ENCODE assay signal across 10 cellular contexts in the genomic region with DNA sequence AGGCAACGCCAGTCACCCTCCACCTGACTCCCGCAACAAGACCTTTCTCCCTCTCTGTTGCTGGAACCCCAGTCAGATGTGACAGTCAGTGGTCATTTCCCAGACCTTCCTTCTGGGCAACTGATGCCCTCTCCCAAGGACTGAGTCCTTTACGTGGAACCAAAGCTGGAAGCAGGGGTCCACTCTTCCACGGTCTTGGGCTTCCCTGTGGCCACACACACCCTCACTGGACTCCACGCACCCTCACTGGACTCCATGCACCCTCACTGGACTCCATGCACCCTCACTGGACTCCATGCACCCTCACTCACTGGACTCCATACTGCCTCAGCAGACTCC. TPM values are rescaled to one million over a fixed set of nuclear protein-coding genes. Genes with fewer than 3 reads are reported as not detected.
DNase-seq lines count a peak whose midpoint lies in the region; ATAC-seq, FAIRE-seq and TF ChIP-seq lines count a peak whose summit lies in the region.
"Had no signal": no experiment of that assay in that cellular context is flagged by ENCODE, and none has a peak within 500 bp of the region (broad histone marks: within the 10 kb centered on the region; RNA-seq: fewer than 3 reads in every experiment).

No MANE protein-coding gene starts in this region.

- dilution Hi-C loops in mammary epithelial cell (cut with HindIII; ENCODE audit: low sequenced_read_pairs): no loop called here

- H3K4me2 ChIP-seq in mammary epithelial cell (ENCODE audit: insufficient read depth, low read depth, low read length) (no peak overlapping the region), SU-DHL-6 (ENCODE audit: low read depth, low read length, poor library complexity, severe bottlenecking) (no peak overlapping the region)

- BruUV-seq in mammary epithelial cell (replicated peaks; lab: Mats Ljungman, UMichigan): no TSS peak

- CTCF ChIA-PET in mammary epithelial cell (lab: Charles Lee; ENCODE audit: low non-redundant PET): interaction anchor here (0.5 to 2.7 kb wide), 5 partner anchors 11 to 152 kb away, joined by 3 to 58 read pairs (median 4); no protein-coding TSS in a partner anchor
- CTCF ChIA-PET in GM10248 (lab: Yijun Ruan, JAX): interaction anchor here (0.8 to 12.1 kb wide), 30 partner anchors 9 to 198 kb away, joined by 3 to 531 read pairs (median 10); partner anchors contain the start of gene COPS7B

- 30% methylated on average over 5 of the region's 5 CpGs for WGBS in mammary epithelial cell (ENCODE audit: low coverage, missing lambda C conversion rate)

- ATAC-seq in lower lobe of right lung: no peak

- in situ Hi-C loops in mammary epithelial cell (cut with MboI; ENCODE audit: low sequenced_read_pairs in 2 of 2): no loop called here

- peak in 2 of 3 donors; percentile 8 to 33 for TF ChIP-seq CTCF in breast epithelium (IDR thresholded peaks at IDR 0.05)
- no peak for TF ChIP-seq CTCF in mammary epithelial cell (conservative IDR thresholded peaks at IDR 0.05 in 1 of 2, IDR thresholded peaks at IDR 0.05 in 1 of 2; ENCODE audit: extremely low read depth in 1 of 2, insufficient read depth in 1 of 2, low read depth in 1 of 2, low read length in 2 of 2)
- TF ChIP-seq CTCF in SU-DHL-6 (IDR thresholded peaks at IDR 0.05; ENCODE audit: insufficient read depth, low read length, poor library complexity, severe bottlenecking): peak; percentile 15
- peak; percentile 4 for TF ChIP-seq CTCF in lower lobe of right lung (IDR thresholded peaks at IDR 0.05)
- TF ChIP-seq CTCF in type B pancreatic cell (conservative IDR thresholded peaks at IDR 0.05): peak; percentile 20
- TF ChIP-seq CTCF in progenitor cell of endocrine pancreas (IDR thresholded peaks at IDR 0.05; ENCODE audit: unreplicated experiment): no peak
- no peak for TF ChIP-seq CTCF in GM10248 (IDR thresholded peaks at IDR 0.05; ENCODE audit: control extremely low read depth, extremely low read depth, low read depth, missing control alignments)

- H3K79me2 ChIP-seq in mammary epithelial cell (ENCODE audit: insufficient read depth, low read length): peaks cover 26% of the 10 kb centered on the region
- H3K79me2 ChIP-seq in SU-DHL-6 (ENCODE audit: insufficient read depth, low read length): peaks cover 24% of the 10 kb centered on the region

- H3K36me3 Mint-ChIP-seq in type B pancreatic cell (peaks cover 11% of the 10 kb centered on the region), progenitor cell of endocrine pancreas (ENCODE audit: insufficient read depth) (peaks cover 16% of the 10 kb centered on the region)

- H3K9ac ChIP-seq in mammary epithelial cell (ENCODE audit: insufficient read depth, low read length) (no peak overlapping the region), SU-DHL-6 (ENCODE audit: low read length) (no peak overlapping the region)

- peak overlapping the region in 1 of 2 donors; percentile 62 for H3K27ac ChIP-seq in breast epithelium
- no peak overlapping the region for H3K27ac ChIP-seq in mammary epithelial cell (ENCODE audit: insufficient read depth, low read depth, low read length)
- no peak overlapping the region for H3K27ac ChIP-seq in SU-DHL-6 (ENCODE audit: low read depth, low read length)
- H3K27ac ChIP-seq in lower lobe of right lung: no peak overlapping the region
- H3K27ac ChIP-seq: right lobe of liver had no signal

- DNase-seq in breast epithelium (ENCODE audit: low spot score in 2 of 2) (no peak), mammary epithelial cell (no peak), lower lobe of right lung (peak; percentile 35), type B pancreatic cell (ENCODE audit: extremely low spot score, unreplicated experiment) (no peak), progenitor cell of endocrine pancreas (ENCODE audit: low spot score, unreplicated experiment) (no peak), GM10248 (ENCODE audit: extremely low spot score) (no peak), urothelium cell line (ENCODE audit: low spot score) (no peak)

- FAIRE-seq in urothelium cell line (lab: Jason Lieb, UNC): no peak

- POLR2A ChIA-PET in GM10248 (lab: Yijun Ruan, JAX): interaction anchor here (1.7 to 4.0 kb wide), 4 partner anchors 9 to 111 kb away, joined by 5 to 31 read pairs (median 10); no protein-coding TSS in a partner anchor

- peak overlapping the region; percentile 54 for H3K4me3 Mint-ChIP-seq in type B pancreatic cell
- H3K4me3 Mint-ChIP-seq in progenitor cell of endocrine pancreas (ENCODE audit: low read depth): no peak overlapping the region

- H3F3A ChIP-seq in SU-DHL-6 (ENCODE audit: insufficient read depth): peaks cover 50% of the 10 kb centered on the region

- H3K27me3 Mint-ChIP-seq in type B pancreatic cell (no peaks in the 10 kb centered on the region), progenitor cell of endocrine pancreas (no peaks in the 10 kb centered on the region)

- H3K9me2 ChIP-seq in SU-DHL-6 (replicated peaks; ENCODE audit: insufficient read depth, low read length): no peaks in the 10 kb centered on the region

- peaks cover 39% of the 10 kb centered on the region for H3K4me1 Mint-ChIP-seq in type B pancreatic cell (ENCODE audit: unreplicated experiment)
- peaks cover 17% of the 10 kb centered on the region for H3K4me1 Mint-ChIP-seq in progenitor cell of endocrine pancreas (ENCODE audit: low read depth)

- H3K27me3 ChIP-seq in breast epithelium (no peaks in the 10 kb centered on the region), mammary epithelial cell (ENCODE audit: insufficient read depth, low read length) (no peaks in the 10 kb centered on the region), SU-DHL-6 (ENCODE audit: low read length) (no peaks in the 10 kb centered on the region), lower lobe of right lung (ENCODE audit: low read depth) (no peaks in the 10 kb centered on the region)
- H3K27me3 ChIP-seq: right lobe of liver had no signal

- H4K20me1 ChIP-seq in mammary epithelial cell (ENCODE audit: insufficient read depth, low read length) (peaks cover 10% of the 10 kb centered on the region), SU-DHL-6 (ENCODE audit: low read depth, low read length) (peaks cover 13% of the 10 kb centered on the region; the same call in 1 of the 2 replicates)

- no peak for TF ChIP-seq POLR2A in breast epithelium (IDR thresholded peaks at IDR 0.05)

- H3K9me3 ChIP-seq in breast epithelium: no peaks in the 10 kb centered on the region
- no peaks in the 10 kb centered on the region for H3K9me3 ChIP-seq in mammary epithelial cell (replicated peaks; ENCODE audit: insufficient read depth, low read length)
- H3K9me3 ChIP-seq in SU-DHL-6 (ENCODE audit: insufficient read depth, low read length): no peaks in the 10 kb centered on the region
- no peaks in the 10 kb centered on the region for H3K9me3 ChIP-seq in lower lobe of right lung
- H3K9me3 ChIP-seq: right lobe of liver had no signal

- no peak overlapping the region for H2AFZ ChIP-seq in mammary epithelial cell (ENCODE audit: low read depth, low read length)
- H2AFZ ChIP-seq in SU-DHL-6 (ENCODE audit: low read depth, low read length, severe bottlenecking): no peak overlapping the region

- H3K4me3 ChIP-seq in breast epithelium: no peak overlapping the region
- no peak overlapping the region for H3K4me3 ChIP-seq in mammary epithelial cell (replicated peaks in 1 of 3; ENCODE audit: insufficient read depth in 1 of 3, low read depth in 2 of 3, low read length in 3 of 3)
- no peak overlapping the region for H3K4me3 ChIP-seq in SU-DHL-6 (ENCODE audit: insufficient read depth, low read length, poor library complexity, severe bottlenecking)
- H3K4me3 ChIP-seq in lower lobe of right lung: no peak overlapping the region
- H3K4me3 ChIP-seq: right lobe of liver had no signal

- intact Hi-C loops in breast epithelium (cut with DNase I; ENCODE audit: low total_unique reads): loop anchor here (2.0 to 10.0 kb wide), 2 partner anchors 35 to 51 kb away; no protein-coding TSS in a partner anchor
- intact Hi-C loops in mammary epithelial cell (cut with micrococcal nuclease): loop anchor here (1.0 kb wide), 3 partner anchors 38 to 152 kb away; no protein-coding TSS in a partner anchor
- intact Hi-C loops in lower lobe of right lung (cut with DNase I): no loop called here

- H3K9me3 Mint-ChIP-seq in type B pancreatic cell: no peaks in the 10 kb centered on the region
- no peaks in the 10 kb centered on the region for H3K9me3 Mint-ChIP-seq in progenitor cell of endocrine pancreas (ENCODE audit: low read depth)
- H3K9me3 Mint-ChIP-seq: activated T-cell treated with anti-CD3 and anti-CD28 coated beads, Interleukin-2, amount 50 U/mL, for 72 hours had no signal

- H3K36me3 ChIP-seq in breast epithelium (no peaks in the 10 kb centered on the region), mammary epithelial cell (ENCODE audit: insufficient read depth, low read length) (peaks cover 8% of the 10 kb centered on the region), SU-DHL-6 (ENCODE audit: low read length) (peaks cover 26% of the 10 kb centered on the region), lower lobe of right lung (peaks cover 32% of the 10 kb centered on the region)

- H3K27ac Mint-ChIP-seq in type B pancreatic cell (peak overlapping the region; percentile 94), progenitor cell of endocrine pancreas (no peak overlapping the region)

- H3K4me1 ChIP-seq in breast epithelium (peaks cover 0 to 13% of the 10 kb centered on the region in 2 donors), mammary epithelial cell (ENCODE audit: insufficient read depth, low read length) (peaks cover 16% of the 10 kb centered on the region), lower lobe of right lung (peaks cover 32% of the 10 kb centered on the region)

RNA-seq across cellular contexts. Expression of gene PTMA, which starts 7.1 kb away (rescaled TPM):
- total RNA-seq in breast epithelium (1,000 to 10,000 TPM in 1 of 3 donors, 100 to 1,000 TPM in 2; 678 to 1,077 (median 956) TPM), mammary epithelial cell (100 to 1,000 TPM; 300 to 544 TPM), lower lobe of right lung (729 TPM), type B pancreatic cell (ENCODE audit: low replicate concordance) (969 and 1,228 TPM in 2 replicates), progenitor cell of endocrine pancreas (1,066 and 1,116 TPM in 2 replicates)
- polyA plus RNA-seq in mammary epithelial cell: 651 TPM
- 178 TPM for polyA minus RNA-seq in mammary epithelial cell

Comparison
In these comparisons a context has a peak if more than half of its experiments do, and no peak if none do; other contexts are left out.
1. CTCF ChIP-seq: peak in breast epithelium (2 of 3), SU-DHL-6 (single experiment), lower lobe of right lung (single experiment) and type B pancreatic cell (single experiment); none in mammary epithelial cell (0 of 2), progenitor cell of endocrine pancreas (single experiment) and GM10248 (single experiment).